In genomic region chr15:81091889-81092558, GRCh38 we compare ENCODE assay signal across 10 cellular contexts. TPM values are rescaled to one million over a fixed set of nuclear protein-coding genes. Genes with fewer than 3 reads are reported as not detected.
DNase-seq lines count a peak whose midpoint lies in the region; ATAC-seq, FAIRE-seq and TF ChIP-seq lines count a peak whose summit lies in the region.
"Had no signal": no experiment of that assay in that cellular context is flagged by ENCODE, and none has a peak within 500 bp of the region (broad histone marks: within the 10 kb centered on the region; RNA-seq: fewer than 3 reads in every experiment).

No MANE protein-coding gene starts in this region.

- peak overlapping the region; percentile 78 for H3K4ac ChIP-seq in IMR-90 (ENCODE audit: low read depth, low read length)

- peak overlapping the region; percentile 66 for H3K14ac ChIP-seq in IMR-90 (replicated peaks; ENCODE audit: low read depth, low read length)

- H3K27ac ChIP-seq in A549 (no peak overlapping the region), IMR-90 (ENCODE audit: insufficient read depth, low read length) (0 out of 2 replicates have a peak overlapping the region, but pooled peaks have one; percentile 1)

- DNase-seq in A549 (ENCODE audit: low read depth in 1 of 2, low spot score in 1 of 2) (peak in 1 of 2 experiments; percentile 34), IMR-90 (peak; percentile 97), astrocyte of the spinal cord (ENCODE audit: low read depth, low spot score) (peak; percentile 96), kidney tubule cell (ENCODE audit: low spot score) (peak; percentile 86)
- DNase-seq in activated CD8-positive, alpha-beta T cell treated with anti-CD3 and anti-CD28 coated beads for 36 hours: no peak

- H2BK5ac ChIP-seq in IMR-90 (ENCODE audit: low read depth, low read length, poor library complexity, severe bottlenecking): peak overlapping the region; percentile 70

- dilution Hi-C loops in IMR-90 (cut with HindIII; ENCODE audit: low sequenced_read_pairs, unreplicated experiment): no loop called here

- CTCF ChIA-PET in A549 (lab: Yijun Ruan, JAX): interaction anchor here (1.2 to 2.7 kb wide), 3 partner anchors 15 to 174 kb away, joined by 4 to 13 read pairs (median 5); no protein-coding TSS in a partner anchor
- CTCF ChIA-PET in IMR-90 (lab: Yijun Ruan, JAX): interaction anchor here (1.9 kb wide), 1 partner anchor 174 kb away, joined by 9 read pairs; no protein-coding TSS in a partner anchor
- CTCF ChIA-PET in activated CD8-positive, alpha-beta T cell treated with anti-CD3 and anti-CD28 coated beads for 36 hours (lab: Charles Lee): interaction anchor here (1.4 to 1.7 kb wide), 2 partner anchors 14 to 174 kb away, joined by 8 to 10 read pairs; no protein-coding TSS in a partner anchor

- no peak for TF ChIP-seq POLR2A in A549 (IDR thresholded peaks at IDR 0.05; ENCODE audit: low read length)
- no peak for TF ChIP-seq POLR2A in IMR-90 (IDR thresholded peaks at IDR 0.05; ENCODE audit: low read depth, low read length)

- H3K4me3 ChIP-seq in A549 (no peak overlapping the region), IMR-90 (ENCODE audit: insufficient read depth, low read depth, low read length) (no peak overlapping the region), astrocyte of the spinal cord (ENCODE audit: low read depth, low read length) (no peak overlapping the region)

- peak overlapping the region; percentile 45; the same call in 1 of the 2 replicates for H3K56ac ChIP-seq in IMR-90 (ENCODE audit: extremely low read depth, insufficient read depth, low read length)

- H4K8ac ChIP-seq in IMR-90 (ENCODE audit: low read depth in 2 of 2, low read length in 2 of 2): peak overlapping the region in 1 of 2 experiments; percentile 84; a peak in 1 of 4 replicates

- H3K4me1 Mint-ChIP-seq in activated CD8-positive, alpha-beta T cell treated with anti-CD3 and anti-CD28 coated beads for 36 hours (ENCODE audit: low read depth): no peaks in the 10 kb centered on the region
- H3K4me1 Mint-ChIP-seq: activated naive CD4-positive, alpha-beta T cell treated with anti-CD3 and anti-CD28 coated beads, Interleukin-2, amount 50 U/mL, for 24 hours had no signal

- peak overlapping the region; percentile 89; the same call in 1 of the 2 replicates for H3K23ac ChIP-seq in IMR-90 (ENCODE audit: low read depth, low read length)

- ATAC-seq in A549 (peak; percentile 60 to 64), IMR-90 (ENCODE audit: low read depth) (peak; percentile 98), GM21360 (IDR thresholded peaks at IDR 0.05; ENCODE audit: unreplicated experiment) (no peak), HG02884 (IDR thresholded peaks at IDR 0.05; ENCODE audit: unreplicated experiment) (no peak), HG03469 (IDR thresholded peaks at IDR 0.05; ENCODE audit: unreplicated experiment) (no peak)
- ATAC-seq in activated CD8-positive, alpha-beta T cell treated with anti-CD3 and anti-CD28 coated beads for 36 hours: no peak

- no peaks in the 10 kb centered on the region for H3K9me3 Mint-ChIP-seq in activated CD8-positive, alpha-beta T cell treated with anti-CD3 and anti-CD28 coated beads for 36 hours
- H3K9me3 Mint-ChIP-seq: activated naive CD4-positive, alpha-beta T cell treated with anti-CD3 and anti-CD28 coated beads, Interleukin-2, amount 50 U/mL, for 24 hours had no signal

- no peaks in the 10 kb centered on the region for H4K20me1 ChIP-seq in IMR-90 (ENCODE audit: insufficient read depth, low read length)

- H3K36me3 Mint-ChIP-seq in activated CD8-positive, alpha-beta T cell treated with anti-CD3 and anti-CD28 coated beads for 36 hours (ENCODE audit: low read depth): no peaks in the 10 kb centered on the region
- H3K36me3 Mint-ChIP-seq: activated naive CD4-positive, alpha-beta T cell treated with anti-CD3 and anti-CD28 coated beads, Interleukin-2, amount 50 U/mL, for 24 hours had no signal

- H2AK9ac ChIP-seq in IMR-90 (replicated peaks; ENCODE audit: low read depth, low read length, poor library complexity): peak overlapping the region; percentile 29

- H3K4me2 ChIP-seq in A549: peak overlapping the region; percentile 20; the same call in 1 of the 3 replicates
- peak overlapping the region; percentile 57 for H3K4me2 ChIP-seq in IMR-90 (ENCODE audit: low read depth, low read length)

- POLR2A ChIA-PET in A549 (lab: Yijun Ruan, JAX): no interaction called here
- POLR2A ChIA-PET in IMR-90 (lab: Charles Lee; ENCODE audit: unreplicated experiment): no interaction called here
- POLR2A ChIA-PET in activated CD8-positive, alpha-beta T cell treated with anti-CD3 and anti-CD28 coated beads for 36 hours (lab: Charles Lee): no interaction called here

- peak overlapping the region; percentile 88; the same call in 2 of the 3 replicates for H2BK15ac ChIP-seq in IMR-90 (ENCODE audit: low read depth, low read length)

- FAIRE-seq in A549 (lab: Jason Lieb, UNC): no peak

- no peak overlapping the region for H3K27ac Mint-ChIP-seq in activated CD8-positive, alpha-beta T cell treated with anti-CD3 and anti-CD28 coated beads for 36 hours
- H3K27ac Mint-ChIP-seq: activated naive CD4-positive, alpha-beta T cell treated with anti-CD3 and anti-CD28 coated beads, Interleukin-2, amount 50 U/mL, for 24 hours had no signal

- H2AFZ ChIP-seq in IMR-90 (replicated peaks; ENCODE audit: low read length, poor library complexity): peak overlapping the region; percentile 79

- peak overlapping the region; percentile 7; the same call in 1 of the 2 replicates for H4K91ac ChIP-seq in IMR-90 (ENCODE audit: insufficient read depth, low read depth, low read length)

- peak overlapping the region; percentile 89 for H2BK120ac ChIP-seq in IMR-90 (ENCODE audit: low read depth, low read length)

- no peaks in the 10 kb centered on the region for H3K79me1 ChIP-seq in IMR-90 (ENCODE audit: low read depth in 1 of 2, low read length in 2 of 2)

- H4K5ac ChIP-seq in IMR-90 (ENCODE audit: low read depth, low read length): no peak overlapping the region

- H3K36me3 ChIP-seq in IMR-90 (ENCODE audit: control insufficient read depth, insufficient read depth, low read length): no peaks in the 10 kb centered on the region

- TF ChIP-seq RAD21 in A549 (conservative IDR thresholded peaks at IDR 0.05 in 1 of 2, IDR thresholded peaks at IDR 0.05 in 1 of 2): no peak
- TF ChIP-seq RAD21 in IMR-90 (IDR thresholded peaks at IDR 0.05; ENCODE audit: low read length): peak; percentile 19; the same call in 1 of the 2 replicates

- WGBS in A549 (ENCODE audit: missing lambda C conversion rate): 27% methylated on average over 13 of the region's 13 CpGs
- WGBS in IMR-90 (ENCODE audit: extremely low coverage in 2 of 2, insufficient read length in 1 of 2), 2 experiments: no CpG with 5 or more reads among the region's 13 CpGs

- TF ChIP-seq EP300 in A549 (IDR thresholded peaks at IDR 0.05): no peak

- H3K9ac ChIP-seq in IMR-90 (ENCODE audit: low read depth, low read length): no peak overlapping the region

- H3K4me1 ChIP-seq in A549: no peaks in the 10 kb centered on the region; the same call in 2 of the 3 replicates
- H3K4me1 ChIP-seq in IMR-90 (ENCODE audit: control insufficient read depth, insufficient read depth, low read length): peaks cover 5% of the 10 kb centered on the region

- no TSS peak for BruUV-seq in IMR-90 (replicated peaks; lab: Mats Ljungman, UMichigan)

- intact Hi-C loops in IMR-90 (cut with micrococcal nuclease): no loop called here
- intact Hi-C loops in activated CD8-positive, alpha-beta T cell treated with anti-CD3 and anti-CD28 coated beads for 36 hours (cut with micrococcal nuclease): no loop called here

- peaks cover 32% of the 10 kb centered on the region for H3K27me3 Mint-ChIP-seq in activated CD8-positive, alpha-beta T cell treated with anti-CD3 and anti-CD28 coated beads for 36 hours

- in situ Hi-C loops in IMR-90 (cut with MboI; ENCODE audit: low sequenced_read_pairs): no loop called here
- in situ Hi-C loops in astrocyte of the spinal cord (cut with HindIII; ENCODE audit: low sequenced_read_pairs): no loop called here

- H3K27me3 ChIP-seq in IMR-90 (ENCODE audit: control insufficient read depth, insufficient read depth, low read length): no peaks in the 10 kb centered on the region

- H3K18ac ChIP-seq in IMR-90 (ENCODE audit: low read depth, low read length): peak overlapping the region; percentile 5; the same call in 1 of the 2 replicates

- TF ChIP-seq CTCF in A549 (IDR thresholded peaks at IDR 0.05) (no peak), IMR-90 (conservative IDR thresholded peaks at IDR 0.05; ENCODE audit: low read depth, low read length) (no peak), astrocyte of the spinal cord (IDR thresholded peaks at IDR 0.05; ENCODE audit: low read depth, low read length) (no peak)
- TF ChIP-seq CTCF in activated CD8-positive, alpha-beta T cell treated with anti-CD3 and anti-CD28 coated beads for 36 hours (IDR thresholded peaks at IDR 0.05): no peak

- H2BK20ac ChIP-seq in IMR-90 (ENCODE audit: low read depth, low read length): peak overlapping the region; percentile 90

- peaks cover 7% of the 10 kb centered on the region; the same call in 1 of the 2 replicates for H3K9me1 ChIP-seq in IMR-90 (ENCODE audit: insufficient read depth, low read length)

- H3K9me3 ChIP-seq in A549 (no peaks in the 10 kb centered on the region), IMR-90 (ENCODE audit: control insufficient read depth, insufficient read depth, low read length) (no peaks in the 10 kb centered on the region)

- H2AK5ac ChIP-seq in IMR-90 (ENCODE audit: low read depth, low read length): peak overlapping the region; percentile 33; the same call in 1 of the 2 replicates

- H3K4me3 Mint-ChIP-seq in activated CD8-positive, alpha-beta T cell treated with anti-CD3 and anti-CD28 coated beads for 36 hours: no peak overlapping the region
- H3K4me3 Mint-ChIP-seq: activated naive CD4-positive, alpha-beta T cell treated with anti-CD3 and anti-CD28 coated beads, Interleukin-2, amount 50 U/mL, for 24 hours had no signal

TF ChIP-seq in IMR-90, 13 proteins besides CTCF, POLR2A, EP300 and RAD21 (continues in another document):
- TF ChIP-seq MXI1 (IDR thresholded peaks at IDR 0.05; ENCODE audit: borderline replicate concordance, low read depth, low read length): no peak
- 0 out of 2 replicates have a peak, but pooled peaks have one; percentile 33 for TF ChIP-seq MAZ (IDR thresholded peaks at IDR 0.05; ENCODE audit: borderline replicate concordance, low read depth, low read length)
- no peak for TF ChIP-seq MAFK (IDR thresholded peaks at IDR 0.05; ENCODE audit: low read depth, low read length)
- peak; percentile 48 for TF ChIP-seq CEBPB (IDR thresholded peaks at IDR 0.05; ENCODE audit: low read depth, low read length)

RNA-seq across cellular contexts. Expression of gene CFAP161, which starts 42.0 kb away (rescaled TPM):
- not detected in 2 replicates for polyA plus RNA-seq in A549 (2011; rRNA removed)
- not detected in 2 replicates for polyA plus RNA-seq in A549 (2012; cell fraction: cytosol; rRNA removed)
- not detected in 2 replicates for polyA plus RNA-seq in A549 (2012; cell fraction: nucleus; rRNA removed)
- polyA plus RNA-seq in A549 (2017; fragmentation: RNase III; extraction: RNeasy Plus Mini Kit Qiagen cat#74134 plus additional on column Dnase treatment): not detected in 3 replicates
- not detected in 2 replicates for polyA minus RNA-seq in A549 (2011; rRNA and poly(A)+ RNA removed)
- not detected in 2 replicates for total RNA-seq in IMR-90 (2012; rRNA removed)
- polyA plus RNA-seq in IMR-90 (2012; rRNA removed): not detected in 2 replicates
- not detected in 2 replicates for polyA plus RNA-seq in IMR-90 (2012; cell fraction: cytosol; rRNA removed)
- not detected in 2 replicates for polyA plus RNA-seq in IMR-90 (2012; cell fraction: nucleus; rRNA removed; ENCODE audit: low replicate concordance)
- not detected for total RNA-seq in activated CD8-positive, alpha-beta T cell treated with anti-CD3 and anti-CD28 coated beads for 36 hours
- polyA plus RNA-seq: neural cell had no signal

Comparison
In these comparisons a context has a peak if more than half of its experiments do, and no peak if none do; other contexts are left out.
1. ATAC-seq: peak in A549 (2 of 2) and IMR-90 (single experiment); none in GM21360 (single experiment), HG02884 (single experiment), HG03469 (single experiment) and activated CD8-positive, alpha-beta T cell treated with anti-CD3 and anti-CD28 coated beads for 36 hours (single experiment).